Comparison of ENCODE assay signal across 1 cellular context in the genomic region with DNA sequence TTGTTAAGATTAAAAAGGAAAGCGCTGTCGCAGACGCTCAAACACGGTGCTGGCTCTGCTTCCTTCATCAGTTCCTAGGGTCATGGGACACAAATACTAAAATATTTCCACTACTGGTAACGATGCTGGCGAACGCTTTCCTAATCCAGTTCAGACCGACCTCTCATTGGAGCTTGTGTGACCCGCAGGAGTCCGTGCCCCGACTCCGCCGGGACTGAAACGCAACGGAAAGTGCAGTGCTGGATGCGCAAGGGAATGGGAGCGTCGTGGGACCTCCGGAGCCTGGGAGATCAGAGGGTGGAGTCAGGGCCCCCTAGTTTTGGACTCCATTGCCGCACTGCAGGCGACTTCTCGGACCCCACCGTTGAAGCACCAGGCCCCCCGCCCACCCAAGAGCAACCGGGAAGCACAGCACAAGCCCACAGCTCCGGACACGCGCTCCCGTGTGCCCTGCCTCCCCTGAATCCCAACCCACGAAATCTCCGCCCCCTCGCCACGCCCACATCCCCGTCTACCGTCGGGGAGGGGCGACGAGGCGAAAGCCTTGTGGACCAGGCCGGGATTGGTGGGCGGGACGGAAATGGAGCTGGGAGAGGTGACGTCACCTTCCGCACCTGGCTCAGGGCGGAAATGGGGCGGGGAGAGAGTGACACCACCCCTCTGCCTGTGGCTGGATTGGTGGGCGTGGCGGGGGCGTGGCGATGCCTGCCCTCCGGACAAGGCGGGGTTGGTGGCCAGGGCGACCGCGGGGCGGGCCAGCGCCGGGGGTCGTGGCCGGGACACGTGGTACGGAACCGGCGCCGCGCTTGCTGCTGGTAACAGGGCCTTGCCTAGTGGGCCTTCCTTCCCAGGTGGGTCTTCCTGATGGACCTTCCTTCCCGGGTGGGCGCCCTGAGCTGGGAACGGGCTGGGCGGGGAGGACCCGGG.
TF ChIP-seq lines count a peak whose summit lies in the region.

A gene (plus strand): TSS at position 783 of the 927 bp plus-strand sequence. CDS start 3,611 bp downstream, outside the sequence.

TF ChIP-seq in K562, 482 proteins besides CTCF, POLR2A, EP300 and RAD21 (continued from another document and continues in another):
- TF ChIP-seq, protein P1, sequence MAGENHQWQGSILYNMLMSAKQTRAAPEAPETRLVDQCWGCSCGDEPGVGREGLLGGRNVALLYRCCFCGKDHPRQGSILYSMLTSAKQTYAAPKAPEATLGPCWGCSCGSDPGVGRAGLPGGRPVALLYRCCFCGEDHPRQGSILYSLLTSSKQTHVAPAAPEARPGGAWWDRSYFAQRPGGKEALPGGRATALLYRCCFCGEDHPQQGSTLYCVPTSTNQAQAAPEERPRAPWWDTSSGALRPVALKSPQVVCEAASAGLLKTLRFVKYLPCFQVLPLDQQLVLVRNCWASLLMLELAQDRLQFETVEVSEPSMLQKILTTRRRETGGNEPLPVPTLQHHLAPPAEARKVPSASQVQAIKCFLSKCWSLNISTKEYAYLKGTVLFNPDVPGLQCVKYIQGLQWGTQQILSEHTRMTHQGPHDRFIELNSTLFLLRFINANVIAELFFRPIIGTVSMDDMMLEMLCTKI (IDR thresholded peaks at IDR 0.05; ENCODE audit: partially characterized antibody) = no peak
- TF ChIP-seq NUFIP1 (IDR thresholded peaks at IDR 0.05; ENCODE audit: partially characterized antibody) = no peak
- no peak for TF ChIP-seq NCOA6 (IDR thresholded peaks at IDR 0.05)
- TF ChIP-seq, protein P2, sequence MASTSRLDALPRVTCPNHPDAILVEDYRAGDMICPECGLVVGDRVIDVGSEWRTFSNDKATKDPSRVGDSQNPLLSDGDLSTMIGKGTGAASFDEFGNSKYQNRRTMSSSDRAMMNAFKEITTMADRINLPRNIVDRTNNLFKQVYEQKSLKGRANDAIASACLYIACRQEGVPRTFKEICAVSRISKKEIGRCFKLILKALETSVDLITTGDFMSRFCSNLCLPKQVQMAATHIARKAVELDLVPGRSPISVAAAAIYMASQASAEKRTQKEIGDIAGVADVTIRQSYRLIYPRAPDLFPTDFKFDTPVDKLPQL (IDR thresholded peaks at IDR 0.05; ENCODE audit: extremely low read depth, insufficient read length) = no peak
- TF ChIP-seq, protein P3, sequence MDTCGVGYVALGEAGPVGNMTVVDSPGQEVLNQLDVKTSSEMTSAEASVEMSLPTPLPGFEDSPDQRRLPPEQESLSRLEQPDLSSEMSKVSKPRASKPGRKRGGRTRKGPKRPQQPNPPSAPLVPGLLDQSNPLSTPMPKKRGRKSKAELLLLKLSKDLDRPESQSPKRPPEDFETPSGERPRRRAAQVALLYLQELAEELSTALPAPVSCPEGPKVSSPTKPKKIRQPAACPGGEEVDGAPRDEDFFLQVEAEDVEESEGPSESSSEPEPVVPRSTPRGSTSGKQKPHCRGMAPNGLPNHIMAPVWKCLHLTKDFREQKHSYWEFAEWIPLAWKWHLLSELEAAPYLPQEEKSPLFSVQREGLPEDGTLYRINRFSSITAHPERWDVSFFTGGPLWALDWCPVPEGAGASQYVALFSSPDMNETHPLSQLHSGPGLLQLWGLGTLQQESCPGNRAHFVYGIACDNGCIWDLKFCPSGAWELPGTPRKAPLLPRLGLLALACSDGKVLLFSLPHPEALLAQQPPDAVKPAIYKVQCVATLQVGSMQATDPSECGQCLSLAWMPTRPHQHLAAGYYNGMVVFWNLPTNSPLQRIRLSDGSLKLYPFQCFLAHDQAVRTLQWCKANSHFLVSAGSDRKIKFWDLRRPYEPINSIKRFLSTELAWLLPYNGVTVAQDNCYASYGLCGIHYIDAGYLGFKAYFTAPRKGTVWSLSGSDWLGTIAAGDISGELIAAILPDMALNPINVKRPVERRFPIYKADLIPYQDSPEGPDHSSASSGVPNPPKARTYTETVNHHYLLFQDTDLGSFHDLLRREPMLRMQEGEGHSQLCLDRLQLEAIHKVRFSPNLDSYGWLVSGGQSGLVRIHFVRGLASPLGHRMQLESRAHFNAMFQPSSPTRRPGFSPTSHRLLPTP (IDR thresholded peaks at IDR 0.05; ENCODE audit: borderline replicate concordance, extremely low read depth, insufficient read length) = no peak
- TF ChIP-seq RNF2 (IDR thresholded peaks at IDR 0.05) = 0 out of 2 replicates have a peak, but pooled peaks have one; percentile 8
- TF ChIP-seq HEY1 (CRISPR knock-in tag; IDR thresholded peaks at IDR 0.05; ENCODE audit: borderline replicate concordance) = no peak
- TF ChIP-seq KLF6 (CRISPR knock-in tag; IDR thresholded peaks at IDR 0.05; ENCODE audit: borderline replicate concordance) = no peak
- TF ChIP-seq DIDO1 (tag; IDR thresholded peaks at IDR 0.05; ENCODE audit: low read depth) = no peak
- TF ChIP-seq ZNF668 (CRISPR knock-in tag; IDR thresholded peaks at IDR 0.05) = no peak
- no peak for TF ChIP-seq MTF1 (CRISPR knock-in tag; IDR thresholded peaks at IDR 0.05; ENCODE audit: borderline replicate concordance)
- no peak for TF ChIP-seq ZBTB17 (CRISPR knock-in tag; IDR thresholded peaks at IDR 0.05)
- no peak for TF ChIP-seq CHD4 (IDR thresholded peaks at IDR 0.05; ENCODE audit: insufficient read depth, insufficient replicate concordance, low read depth, low read length, poor library complexity, severe bottlenecking)
- no peak for TF ChIP-seq TGIF2 (CRISPR knock-in tag; IDR thresholded peaks at IDR 0.05)
- no peak for TF ChIP-seq ZNF586 (CRISPR knock-in tag; conservative IDR thresholded peaks at IDR 0.05)
- no peak for TF ChIP-seq MIER1 (IDR thresholded peaks at IDR 0.05; ENCODE audit: low read depth)
- TF ChIP-seq GATAD2B (IDR thresholded peaks at IDR 0.05; ENCODE audit: borderline replicate concordance) = no peak
- TF ChIP-seq ZZZ3 (IDR thresholded peaks at IDR 0.05) = no peak
- TF ChIP-seq ZNF133 (CRISPR knock-in tag; IDR thresholded peaks at IDR 0.05) = no peak
- TF ChIP-seq ZNF324 (CRISPR knock-in tag; IDR thresholded peaks at IDR 0.05) = no peak
- TF ChIP-seq, protein P4, sequence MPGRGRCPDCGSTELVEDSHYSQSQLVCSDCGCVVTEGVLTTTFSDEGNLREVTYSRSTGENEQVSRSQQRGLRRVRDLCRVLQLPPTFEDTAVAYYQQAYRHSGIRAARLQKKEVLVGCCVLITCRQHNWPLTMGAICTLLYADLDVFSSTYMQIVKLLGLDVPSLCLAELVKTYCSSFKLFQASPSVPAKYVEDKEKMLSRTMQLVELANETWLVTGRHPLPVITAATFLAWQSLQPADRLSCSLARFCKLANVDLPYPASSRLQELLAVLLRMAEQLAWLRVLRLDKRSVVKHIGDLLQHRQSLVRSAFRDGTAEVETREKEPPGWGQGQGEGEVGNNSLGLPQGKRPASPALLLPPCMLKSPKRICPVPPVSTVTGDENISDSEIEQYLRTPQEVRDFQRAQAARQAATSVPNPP (IDR thresholded peaks at IDR 0.05; ENCODE audit: borderline replicate concordance, insufficient read depth, insufficient read length) = no peak
- TF ChIP-seq, protein P5, sequence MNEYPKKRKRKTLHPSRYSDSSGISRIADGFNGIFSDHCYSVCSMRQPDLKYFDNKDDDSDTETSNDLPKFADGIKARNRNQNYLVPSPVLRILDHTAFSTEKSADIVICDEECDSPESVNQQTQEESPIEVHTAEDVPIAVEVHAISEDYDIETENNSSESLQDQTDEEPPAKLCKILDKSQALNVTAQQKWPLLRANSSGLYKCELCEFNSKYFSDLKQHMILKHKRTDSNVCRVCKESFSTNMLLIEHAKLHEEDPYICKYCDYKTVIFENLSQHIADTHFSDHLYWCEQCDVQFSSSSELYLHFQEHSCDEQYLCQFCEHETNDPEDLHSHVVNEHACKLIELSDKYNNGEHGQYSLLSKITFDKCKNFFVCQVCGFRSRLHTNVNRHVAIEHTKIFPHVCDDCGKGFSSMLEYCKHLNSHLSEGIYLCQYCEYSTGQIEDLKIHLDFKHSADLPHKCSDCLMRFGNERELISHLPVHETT (CRISPR knock-in tag; conservative IDR thresholded peaks at IDR 0.05 in 1 of 2, IDR thresholded peaks at IDR 0.05 in 1 of 2) = no peak; a peak in 1 of 4 replicates
- TF ChIP-seq, protein P6, sequence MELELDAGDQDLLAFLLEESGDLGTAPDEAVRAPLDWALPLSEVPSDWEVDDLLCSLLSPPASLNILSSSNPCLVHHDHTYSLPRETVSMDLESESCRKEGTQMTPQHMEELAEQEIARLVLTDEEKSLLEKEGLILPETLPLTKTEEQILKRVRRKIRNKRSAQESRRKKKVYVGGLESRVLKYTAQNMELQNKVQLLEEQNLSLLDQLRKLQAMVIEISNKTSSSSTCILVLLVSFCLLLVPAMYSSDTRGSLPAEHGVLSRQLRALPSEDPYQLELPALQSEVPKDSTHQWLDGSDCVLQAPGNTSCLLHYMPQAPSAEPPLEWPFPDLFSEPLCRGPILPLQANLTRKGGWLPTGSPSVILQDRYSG (tag; conservative IDR thresholded peaks at IDR 0.05; ENCODE audit: low read depth) = peak; percentile 69; the same call in 1 of the 2 replicates
- TF ChIP-seq BRCA1 (IDR thresholded peaks at IDR 0.05) = no peak
- no peak for TF ChIP-seq BRCA1 (CRISPR knock-in tag; IDR thresholded peaks at IDR 0.05)
- TF ChIP-seq MED1 (CRISPR knock-in tag; IDR thresholded peaks at IDR 0.05; ENCODE audit: borderline replicate concordance) = no peak
- no peak for TF ChIP-seq ZNF165 (CRISPR knock-in tag; IDR thresholded peaks at IDR 0.05; ENCODE audit: borderline replicate concordance)
- no peak for TF ChIP-seq SRSF9 (IDR thresholded peaks at IDR 0.05; ENCODE audit: borderline replicate concordance, low read depth, low read length)
- TF ChIP-seq, protein P7, sequence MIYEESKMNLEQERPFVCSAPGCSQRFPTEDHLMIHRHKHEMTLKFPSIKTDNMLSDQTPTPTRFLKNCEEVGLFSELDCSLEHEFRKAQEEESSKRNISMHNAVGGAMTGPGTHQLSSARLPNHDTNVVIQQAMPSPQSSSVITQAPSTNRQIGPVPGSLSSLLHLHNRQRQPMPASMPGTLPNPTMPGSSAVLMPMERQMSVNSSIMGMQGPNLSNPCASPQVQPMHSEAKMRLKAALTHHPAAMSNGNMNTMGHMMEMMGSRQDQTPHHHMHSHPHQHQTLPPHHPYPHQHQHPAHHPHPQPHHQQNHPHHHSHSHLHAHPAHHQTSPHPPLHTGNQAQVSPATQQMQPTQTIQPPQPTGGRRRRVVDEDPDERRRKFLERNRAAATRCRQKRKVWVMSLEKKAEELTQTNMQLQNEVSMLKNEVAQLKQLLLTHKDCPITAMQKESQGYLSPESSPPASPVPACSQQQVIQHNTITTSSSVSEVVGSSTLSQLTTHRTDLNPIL (CRISPR knock-in tag; IDR thresholded peaks at IDR 0.05) = no peak
- TF ChIP-seq PRMT5 (CRISPR knock-in tag; IDR thresholded peaks at IDR 0.05) = no peak
- TF ChIP-seq, protein P8, sequence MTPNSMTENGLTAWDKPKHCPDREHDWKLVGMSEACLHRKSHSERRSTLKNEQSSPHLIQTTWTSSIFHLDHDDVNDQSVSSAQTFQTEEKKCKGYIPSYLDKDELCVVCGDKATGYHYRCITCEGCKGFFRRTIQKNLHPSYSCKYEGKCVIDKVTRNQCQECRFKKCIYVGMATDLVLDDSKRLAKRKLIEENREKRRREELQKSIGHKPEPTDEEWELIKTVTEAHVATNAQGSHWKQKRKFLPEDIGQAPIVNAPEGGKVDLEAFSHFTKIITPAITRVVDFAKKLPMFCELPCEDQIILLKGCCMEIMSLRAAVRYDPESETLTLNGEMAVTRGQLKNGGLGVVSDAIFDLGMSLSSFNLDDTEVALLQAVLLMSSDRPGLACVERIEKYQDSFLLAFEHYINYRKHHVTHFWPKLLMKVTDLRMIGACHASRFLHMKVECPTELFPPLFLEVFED (CRISPR knock-in tag; conservative IDR thresholded peaks at IDR 0.05) = no peak
- no peak for TF ChIP-seq LEF1 (IDR thresholded peaks at IDR 0.05)
- peak in 1 of 2 experiments; percentile 68; a peak in 1 of 4 replicates for TF ChIP-seq TEAD1 (CRISPR knock-in tag; IDR thresholded peaks at IDR 0.05)
- no peak for TF ChIP-seq MCM5 (IDR thresholded peaks at IDR 0.05; ENCODE audit: low read depth)
- no peak for TF ChIP-seq ARID2 (IDR thresholded peaks at IDR 0.05)
- TF ChIP-seq, protein P9, sequence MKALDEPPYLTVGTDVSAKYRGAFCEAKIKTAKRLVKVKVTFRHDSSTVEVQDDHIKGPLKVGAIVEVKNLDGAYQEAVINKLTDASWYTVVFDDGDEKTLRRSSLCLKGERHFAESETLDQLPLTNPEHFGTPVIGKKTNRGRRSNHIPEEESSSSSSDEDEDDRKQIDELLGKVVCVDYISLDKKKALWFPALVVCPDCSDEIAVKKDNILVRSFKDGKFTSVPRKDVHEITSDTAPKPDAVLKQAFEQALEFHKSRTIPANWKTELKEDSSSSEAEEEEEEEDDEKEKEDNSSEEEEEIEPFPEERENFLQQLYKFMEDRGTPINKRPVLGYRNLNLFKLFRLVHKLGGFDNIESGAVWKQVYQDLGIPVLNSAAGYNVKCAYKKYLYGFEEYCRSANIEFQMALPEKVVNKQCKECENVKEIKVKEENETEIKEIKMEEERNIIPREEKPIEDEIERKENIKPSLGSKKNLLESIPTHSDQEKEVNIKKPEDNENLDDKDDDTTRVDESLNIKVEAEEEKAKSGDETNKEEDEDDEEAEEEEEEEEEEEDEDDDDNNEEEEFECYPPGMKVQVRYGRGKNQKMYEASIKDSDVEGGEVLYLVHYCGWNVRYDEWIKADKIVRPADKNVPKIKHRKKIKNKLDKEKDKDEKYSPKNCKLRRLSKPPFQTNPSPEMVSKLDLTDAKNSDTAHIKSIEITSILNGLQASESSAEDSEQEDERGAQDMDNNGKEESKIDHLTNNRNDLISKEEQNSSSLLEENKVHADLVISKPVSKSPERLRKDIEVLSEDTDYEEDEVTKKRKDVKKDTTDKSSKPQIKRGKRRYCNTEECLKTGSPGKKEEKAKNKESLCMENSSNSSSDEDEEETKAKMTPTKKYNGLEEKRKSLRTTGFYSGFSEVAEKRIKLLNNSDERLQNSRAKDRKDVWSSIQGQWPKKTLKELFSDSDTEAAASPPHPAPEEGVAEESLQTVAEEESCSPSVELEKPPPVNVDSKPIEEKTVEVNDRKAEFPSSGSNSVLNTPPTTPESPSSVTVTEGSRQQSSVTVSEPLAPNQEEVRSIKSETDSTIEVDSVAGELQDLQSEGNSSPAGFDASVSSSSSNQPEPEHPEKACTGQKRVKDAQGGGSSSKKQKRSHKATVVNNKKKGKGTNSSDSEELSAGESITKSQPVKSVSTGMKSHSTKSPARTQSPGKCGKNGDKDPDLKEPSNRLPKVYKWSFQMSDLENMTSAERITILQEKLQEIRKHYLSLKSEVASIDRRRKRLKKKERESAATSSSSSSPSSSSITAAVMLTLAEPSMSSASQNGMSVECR (CRISPR knock-in tag; IDR thresholded peaks at IDR 0.05) = peak; percentile 94
- no peak for TF ChIP-seq ZNF780A (CRISPR knock-in tag; IDR thresholded peaks at IDR 0.05)
- TF ChIP-seq KDM4B (IDR thresholded peaks at IDR 0.05; ENCODE audit: borderline replicate concordance in 2 of 2, low read depth in 1 of 2) = no peak
- TF ChIP-seq ZNF23 (CRISPR knock-in tag; IDR thresholded peaks at IDR 0.05) = no peak
- TF ChIP-seq YBX1 (IDR thresholded peaks at IDR 0.05) = no peak
